ENCODE assay signal across 16 cellular contexts in the genomic region with DNA sequence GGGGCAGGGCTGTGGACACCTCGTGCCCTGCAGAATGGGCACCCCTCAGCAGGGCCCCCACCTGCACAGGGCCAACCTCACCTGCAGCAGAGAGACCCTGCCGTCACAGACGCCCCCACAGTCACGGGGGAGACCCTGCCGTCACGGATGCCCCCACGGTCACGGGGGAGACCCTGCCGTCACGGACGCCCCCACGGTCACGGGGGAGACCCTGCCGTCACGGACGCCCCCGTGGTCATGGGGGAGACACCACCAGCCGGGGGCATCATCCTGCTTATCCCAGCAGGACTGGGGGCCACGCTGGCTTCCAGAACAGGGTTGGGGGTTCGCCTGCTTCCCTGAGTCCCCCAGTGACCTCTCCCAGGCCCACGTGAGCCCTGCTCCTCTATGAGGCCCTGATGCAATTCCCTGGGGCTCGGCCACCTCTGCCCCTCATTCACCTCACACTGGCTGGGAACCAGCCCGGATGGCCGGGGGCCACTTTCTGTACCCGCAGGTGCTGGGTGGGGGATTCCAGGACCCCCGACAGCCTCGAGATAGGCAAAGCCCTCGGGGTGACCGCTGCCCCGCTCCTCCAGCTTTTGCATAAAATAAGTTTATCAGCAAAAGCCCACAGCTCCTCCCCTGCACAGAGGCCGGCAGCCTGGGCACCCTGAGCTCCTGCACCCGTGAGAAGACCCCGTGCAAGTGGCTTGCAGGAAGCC.
"Had no signal": no experiment of that assay in that cellular context is flagged by ENCODE, and none has a peak within 500 bp of the region (broad histone marks: within the 10 kb centered on the region; RNA-seq: fewer than 3 reads in every experiment).

No MANE protein-coding gene starts in this region.

- H3K27me3 ChIP-seq: cardiac muscle cell, heart right ventricle, right atrium auricular region, uterus had no signal

- H3K36me3 ChIP-seq: cardiac muscle cell, uterus had no signal

- H3K4me1 ChIP-seq: parathyroid adenoma had no signal

- DNase-seq: activated CD4-positive, alpha-beta T cell treated with anti-CD3 and anti-CD28 coated beads for 36 hours; activated CD8-positive, alpha-beta memory T cell treated with anti-CD3 and anti-CD28 coated beads, Interleukin-2, amount 50 U/mL, for 4 hours; activated CD8-positive, alpha-beta T cell treated with anti-CD3 and anti-CD28 coated beads for 36 hours; activated T-cell treated with anti-CD3 and anti-CD28 coated beads, Interleukin-2, amount 50 U/mL, for 72 hours; heart right ventricle; islet precursor cell; midbrain; stimulated activated CD4-positive, alpha-beta T cell treated with anti-CD3 and anti-CD28 coated beads, Interleukin-1b, Interleukin-23, amount 100 ng/mL, for 48 hours; T-cell; uterus had no signal

- H3K9me3 ChIP-seq: heart right ventricle, right atrium auricular region, uterus had no signal

- H3K9me3 Mint-ChIP-seq: activated CD8-positive, alpha-beta T cell treated with anti-CD3 and anti-CD28 coated beads for 36 hours; activated T-cell treated with anti-CD3 and anti-CD28 coated beads, Interleukin-2, amount 50 U/mL, for 72 hours; stimulated activated memory B cell treated with anti-CD40 and anti-IgM and Interleukin-4, amounts not matched to agents 10 μg/mL and 1 μg/mL and 100 μg/mL, for 72 hours; T-cell had no signal

- H3K27ac Mint-ChIP-seq: activated CD4-positive, alpha-beta T cell treated with anti-CD3 and anti-CD28 coated beads for 36 hours; activated CD8-positive, alpha-beta T cell treated with anti-CD3 and anti-CD28 coated beads for 36 hours; activated T-cell treated with anti-CD3 and anti-CD28 coated beads, Interleukin-2, amount 50 U/mL, for 72 hours; stimulated activated memory B cell treated with anti-CD40 and anti-IgM and Interleukin-4, amounts not matched to agents 10 μg/mL and 1 μg/mL and 100 μg/mL, for 72 hours; T-cell had no signal

- H3K9ac ChIP-seq: parathyroid adenoma had no signal

- ATAC-seq: activated CD4-positive, alpha-beta T cell treated with anti-CD3 and anti-CD28 coated beads for 36 hours; activated T-cell treated with anti-CD3 and anti-CD28 coated beads, Interleukin-2, amount 50 U/mL, for 72 hours; left ventricle myocardium superior; T-cell had no signal

- H3K4me3 ChIP-seq: cardiac muscle cell, heart right ventricle, right atrium auricular region, uterus had no signal

- H2AFZ ChIP-seq: parathyroid adenoma had no signal

- H3K4me3 Mint-ChIP-seq: activated CD4-positive, alpha-beta T cell treated with anti-CD3 and anti-CD28 coated beads for 36 hours; activated CD8-positive, alpha-beta T cell treated with anti-CD3 and anti-CD28 coated beads for 36 hours; activated T-cell treated with anti-CD3 and anti-CD28 coated beads, Interleukin-2, amount 50 U/mL, for 72 hours; stimulated activated memory B cell treated with anti-CD40 and anti-IgM and Interleukin-4, amounts not matched to agents 10 μg/mL and 1 μg/mL and 100 μg/mL, for 72 hours; T-cell had no signal

- H3K4me1 Mint-ChIP-seq: stimulated activated memory B cell treated with anti-CD40 and anti-IgM and Interleukin-4, amounts not matched to agents 10 μg/mL and 1 μg/mL and 100 μg/mL, for 72 hours had no signal

- H3K27ac ChIP-seq: cardiac muscle cell, VCaP had no signal

- H3K27me3 Mint-ChIP-seq: activated CD4-positive, alpha-beta T cell treated with anti-CD3 and anti-CD28 coated beads for 36 hours; activated CD8-positive, alpha-beta T cell treated with anti-CD3 and anti-CD28 coated beads for 36 hours; stimulated activated memory B cell treated with anti-CD40 and anti-IgM and Interleukin-4, amounts not matched to agents 10 μg/mL and 1 μg/mL and 100 μg/mL, for 72 hours; T-cell had no signal
